Comparison of ENCODE assay signal across 9 cellular contexts in the genomic region with DNA sequence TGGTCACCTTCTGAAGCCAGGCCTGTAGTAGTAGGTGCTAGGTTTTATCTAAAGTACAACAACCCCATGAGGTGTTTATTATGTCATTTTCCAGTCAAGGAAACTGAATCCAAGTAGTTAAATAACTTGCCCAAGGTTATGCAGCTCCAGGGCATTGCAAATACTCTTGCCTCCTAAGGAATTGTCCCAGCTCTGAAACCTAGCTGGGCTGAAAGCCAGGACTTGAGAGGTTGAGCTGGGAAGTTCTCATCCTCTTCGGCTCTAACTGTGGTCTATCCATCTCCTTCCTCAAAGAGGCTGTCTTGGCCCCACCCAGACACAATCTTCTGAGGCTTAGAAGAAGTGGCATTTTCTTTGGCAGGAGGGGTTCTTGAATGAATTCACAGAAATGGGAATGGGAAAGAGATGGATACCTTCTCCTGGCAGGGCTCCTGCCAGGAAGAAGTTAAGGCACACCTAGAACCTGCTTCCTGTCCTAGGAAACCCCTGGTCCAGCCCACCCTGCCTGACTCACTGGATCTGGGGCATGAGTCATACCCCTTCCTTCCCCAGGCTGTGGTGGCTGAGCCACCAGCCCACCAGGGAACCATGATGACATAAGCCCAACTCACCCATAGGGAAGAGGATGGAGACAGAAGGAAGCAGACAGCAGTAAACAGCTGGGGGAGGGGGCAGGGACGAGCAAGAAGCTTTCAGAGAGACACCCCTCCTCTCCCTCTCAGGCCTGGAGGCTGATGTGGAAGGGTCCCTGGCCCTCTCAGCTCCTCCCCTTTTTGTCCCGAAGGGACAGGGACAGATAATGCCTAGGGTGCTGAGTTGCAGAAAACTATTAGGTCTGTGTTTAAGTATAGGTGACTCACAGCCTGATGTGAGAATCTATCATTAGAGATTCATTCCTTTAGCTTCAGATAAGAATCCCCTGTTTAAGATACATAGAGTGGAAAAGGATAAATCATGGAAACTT. TPM values are rescaled to one million over a fixed set of nuclear protein-coding genes. Genes with fewer than 3 reads are reported as not detected.
DNase-seq lines count a peak whose midpoint lies in the region; ATAC-seq and TF ChIP-seq lines count a peak whose summit lies in the region.
"Had no signal": no experiment of that assay in that cellular context is flagged by ENCODE, and none has a peak within 500 bp of the region (broad histone marks: within the 10 kb centered on the region; RNA-seq: fewer than 3 reads in every experiment).

No MANE protein-coding gene starts in this region.

- no peaks in the 10 kb centered on the region for H3K9me3 Mint-ChIP-seq in GM23338
- H3K9me3 Mint-ChIP-seq: naive B cell had no signal

- H3K4me1 ChIP-seq in sigmoid colon (peaks cover 0 to 14% (median 13%) of the 10 kb centered on the region in 4 donors), GM23338 (ENCODE audit: insufficient read depth) (peaks cover 6% of the 10 kb centered on the region; the same call in 1 of the 2 replicates)

- intact Hi-C loops in sigmoid colon (cut with DNase I) = no loop called here

- H3K36me3 ChIP-seq in sigmoid colon = no peaks in the 10 kb centered on the region
- H3K36me3 ChIP-seq in GM23338 (ENCODE audit: insufficient read depth) = no peaks in the 10 kb centered on the region

- H3K9me3 ChIP-seq in sigmoid colon = no peaks in the 10 kb centered on the region

- H3K27ac Mint-ChIP-seq in GM23338 = no peak overlapping the region
- H3K27ac Mint-ChIP-seq: naive B cell had no signal

- no peaks in the 10 kb centered on the region for H4K20me1 ChIP-seq in GM23338 (replicated peaks; ENCODE audit: insufficient read depth)

- DNase-seq in ELF-1 (ENCODE audit: low read depth, low spot score) (peak; percentile 88), NCI-H226 (peak; percentile 80), amniotic epithelial cell (ENCODE audit: low read depth) (peak; percentile 65), sigmoid colon (peak; percentile 41), germinal center (ENCODE audit: low spot score) (no peak), GM23338 (ENCODE audit: low spot score) (no peak)
- DNase-seq: naive B cell had no signal

- 55 to 76% methylated on average over 3 of the region's 3 CpGs for WGBS in sigmoid colon, 2 donors

- no peaks in the 10 kb centered on the region for H3F3A ChIP-seq in GM23338 (replicated peaks; ENCODE audit: low read depth)

- ATAC-seq in GM21360 (IDR thresholded peaks at IDR 0.05; ENCODE audit: unreplicated experiment) (no peak), GM18873 (IDR thresholded peaks at IDR 0.05; ENCODE audit: low FRiP score, unreplicated experiment) (no peak), GM23338 (no peak)

- no peak for TF ChIP-seq POLR2A in sigmoid colon (IDR thresholded peaks at IDR 0.05)

- H3K4me3 Mint-ChIP-seq in GM23338 = no peak overlapping the region
- H3K4me3 Mint-ChIP-seq: naive B cell had no signal

- H3K36me3 Mint-ChIP-seq in GM23338 (ENCODE audit: low read depth) = no peaks in the 10 kb centered on the region
- H3K36me3 Mint-ChIP-seq: naive B cell had no signal

- no peak for TF ChIP-seq EP300 in sigmoid colon (IDR thresholded peaks at IDR 0.05)

- H3K27me3 Mint-ChIP-seq in GM23338 (ENCODE audit: insufficient read depth, low read depth, poor library complexity) = peaks cover 25% of the 10 kb centered on the region

- H3K4me1 Mint-ChIP-seq in GM23338 = peaks cover 16% of the 10 kb centered on the region

- H3K79me2 ChIP-seq in GM23338 (replicated peaks; ENCODE audit: insufficient read depth) = no peaks in the 10 kb centered on the region

- H2AFZ ChIP-seq in GM23338 = no peak overlapping the region; the same call in 1 of the 2 replicates

- H3K27ac ChIP-seq in sigmoid colon (no peak overlapping the region), GM23338 (ENCODE audit: low read depth) (no peak overlapping the region)

- no peak for TF ChIP-seq CTCF in sigmoid colon (IDR thresholded peaks at IDR 0.05)
- TF ChIP-seq CTCF in GM23338 (conservative IDR thresholded peaks at IDR 0.05; ENCODE audit: low read depth in 2 of 2) = no peak

- H3K4me2 ChIP-seq in GM23338 = no peak overlapping the region

- H3K4me3 ChIP-seq in sigmoid colon (no peak overlapping the region), GM23338 (no peak overlapping the region)

- peaks cover 4 to 48% (median 7%) of the 10 kb centered on the region in 3 donors for H3K27me3 ChIP-seq in sigmoid colon
- H3K27me3 ChIP-seq in GM23338 (ENCODE audit: insufficient read depth) = peaks cover 37% of the 10 kb centered on the region

- no peaks in the 10 kb centered on the region for H3K9me2 ChIP-seq in GM23338 (ENCODE audit: insufficient read depth)

TF ChIP-seq in GM23338, 12 proteins besides CTCF, POLR2A, EP300 and RAD21 (continues in another document):
- TF ChIP-seq, protein P1, sequence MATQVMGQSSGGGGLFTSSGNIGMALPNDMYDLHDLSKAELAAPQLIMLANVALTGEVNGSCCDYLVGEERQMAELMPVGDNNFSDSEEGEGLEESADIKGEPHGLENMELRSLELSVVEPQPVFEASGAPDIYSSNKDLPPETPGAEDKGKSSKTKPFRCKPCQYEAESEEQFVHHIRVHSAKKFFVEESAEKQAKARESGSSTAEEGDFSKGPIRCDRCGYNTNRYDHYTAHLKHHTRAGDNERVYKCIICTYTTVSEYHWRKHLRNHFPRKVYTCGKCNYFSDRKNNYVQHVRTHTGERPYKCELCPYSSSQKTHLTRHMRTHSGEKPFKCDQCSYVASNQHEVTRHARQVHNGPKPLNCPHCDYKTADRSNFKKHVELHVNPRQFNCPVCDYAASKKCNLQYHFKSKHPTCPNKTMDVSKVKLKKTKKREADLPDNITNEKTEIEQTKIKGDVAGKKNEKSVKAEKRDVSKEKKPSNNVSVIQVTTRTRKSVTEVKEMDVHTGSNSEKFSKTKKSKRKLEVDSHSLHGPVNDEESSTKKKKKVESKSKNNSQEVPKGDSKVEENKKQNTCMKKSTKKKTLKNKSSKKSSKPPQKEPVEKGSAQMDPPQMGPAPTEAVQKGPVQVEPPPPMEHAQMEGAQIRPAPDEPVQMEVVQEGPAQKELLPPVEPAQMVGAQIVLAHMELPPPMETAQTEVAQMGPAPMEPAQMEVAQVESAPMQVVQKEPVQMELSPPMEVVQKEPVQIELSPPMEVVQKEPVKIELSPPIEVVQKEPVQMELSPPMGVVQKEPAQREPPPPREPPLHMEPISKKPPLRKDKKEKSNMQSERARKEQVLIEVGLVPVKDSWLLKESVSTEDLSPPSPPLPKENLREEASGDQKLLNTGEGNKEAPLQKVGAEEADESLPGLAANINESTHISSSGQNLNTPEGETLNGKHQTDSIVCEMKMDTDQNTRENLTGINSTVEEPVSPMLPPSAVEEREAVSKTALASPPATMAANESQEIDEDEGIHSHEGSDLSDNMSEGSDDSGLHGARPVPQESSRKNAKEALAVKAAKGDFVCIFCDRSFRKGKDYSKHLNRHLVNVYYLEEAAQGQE (IDR thresholded peaks at IDR 0.05; ENCODE audit: unreplicated experiment) = no peak
- TF ChIP-seq CREB1 (CRISPR knock-in tag; IDR thresholded peaks at IDR 0.05; ENCODE audit: low read depth) (no peak), POLR2AphosphoS5 (IDR thresholded peaks at IDR 0.05; ENCODE audit: low read depth) (no peak), NANOG (IDR thresholded peaks at IDR 0.05; ENCODE audit: borderline replicate concordance) (no peak)

RNA-seq across cellular contexts. Expression of gene PLEK2, which starts 2.1 kb away (rescaled TPM):
- total RNA-seq in sigmoid colon = 1 to 10 TPM in 2 of 4 donors, under 1 TPM in 1, not detected in 1; 0.16 to 7.8 (median 1.8) TPM
- polyA plus RNA-seq in sigmoid colon = 10 to 100 TPM; 35.4 to 51.8 (median 35.8) TPM
- 1.0 TPM in 1 of 2 replicates, not detected in the other for total RNA-seq in GM23338 (2014; rRNA removed; shearing (Covaris generic))
- 0.61 and 2.2 TPM in 2 replicates for polyA plus RNA-seq in GM23338 (2016; fragmentation: Nextera tagmentation; extraction: Ambion mirVana)

RNA-seq across cellular contexts. Expression of gene EIF2S1, which starts 54.0 kb away (rescaled TPM):
- 100 to 1,000 TPM in 3 of 4 donors, 10 to 100 TPM in 1; 31.3 to 131 (median 119) TPM for total RNA-seq in sigmoid colon
- polyA plus RNA-seq in sigmoid colon = 100 to 1,000 TPM in 1 of 3 donors, 10 to 100 TPM in 2; 75.7 to 104 (median 86.6) TPM
- total RNA-seq in GM23338 (2014; rRNA removed; shearing (Covaris generic)) = 123 and 170 TPM in 2 replicates
- 63.7 and 121 TPM in 2 replicates for polyA plus RNA-seq in GM23338 (2016; fragmentation: Nextera tagmentation; extraction: Ambion mirVana)

RNA-seq across cellular contexts. Expression of gene ATP6V1D, which starts 54.5 kb away (rescaled TPM):
- total RNA-seq in sigmoid colon = 10 to 100 TPM; 65.8 to 89.9 (median 76.7) TPM
- 100 to 1,000 TPM in 1 of 3 donors, 10 to 100 TPM in 2; 64.1 to 181 (median 97.9) TPM for polyA plus RNA-seq in sigmoid colon
- 61.5 and 74.2 TPM in 2 replicates for total RNA-seq in GM23338 (2014; rRNA removed; shearing (Covaris generic))
- 87.8 and 105 TPM in 2 replicates for polyA plus RNA-seq in GM23338 (2016; fragmentation: Nextera tagmentation; extraction: Ambion mirVana)

Comparison
In these comparisons a context has a peak if more than half of its experiments do, and no peak if none do; other contexts are left out.
1. DNase-seq: peak in ELF-1 (single experiment), NCI-H226 (single experiment), amniotic epithelial cell (single experiment) and sigmoid colon (single experiment); none in germinal center (single experiment) and GM23338 (single experiment).